Comparison of ENCODE assay signal across 10 cellular contexts in the genomic region with DNA sequence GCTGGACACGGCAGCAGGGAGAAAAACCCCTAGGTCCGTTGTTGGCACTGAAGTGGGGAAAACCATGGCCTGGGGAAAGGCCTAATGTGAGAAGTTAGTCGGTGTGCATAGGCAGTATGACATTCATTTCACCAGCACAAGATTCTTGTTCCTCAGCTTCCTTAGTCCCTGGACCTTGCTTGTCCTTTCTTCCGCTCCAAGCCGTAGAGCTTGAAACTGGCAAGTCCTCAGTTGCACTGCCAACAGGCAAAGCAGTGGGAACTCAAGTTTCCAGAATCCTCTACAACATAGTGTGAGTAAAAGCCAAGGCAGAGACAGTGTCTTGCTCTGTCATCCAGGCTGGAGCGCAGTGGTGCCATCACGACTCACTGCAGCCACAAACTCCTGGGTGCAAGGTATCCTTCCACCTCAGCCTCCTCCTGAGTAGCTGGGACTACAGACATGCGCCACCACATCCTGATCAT.
DNase-seq lines count a peak whose midpoint lies in the region; ATAC-seq and TF ChIP-seq lines count a peak whose summit lies in the region.
"Had no signal": no experiment of that assay in that cellular context is flagged by ENCODE, and none has a peak within 500 bp of the region (broad histone marks: within the 10 kb centered on the region; RNA-seq: fewer than 3 reads in every experiment).

No MANE protein-coding gene starts in this region.

- ATAC-seq in central memory CD8-positive, alpha-beta T cell (replicated peaks; ENCODE audit: extremely low read depth, poor library complexity, severe bottlenecking) = peak; percentile 12
- no peak for ATAC-seq in GM21390 (IDR thresholded peaks at IDR 0.05; ENCODE audit: unreplicated experiment)

- H2AFZ ChIP-seq in OCI-LY7 (ENCODE audit: low read length) = peak overlapping the region; percentile 68; the same call in 1 of the 2 replicates

- POLR2A ChIA-PET in OCI-LY7 (lab: Charles Lee) = interaction anchor here (0.5 to 6.9 kb wide), 9 partner anchors 8 to 1226 kb away, joined by 3 to 108 read pairs (median 4); no protein-coding TSS in a partner anchor

- H3K9me3 ChIP-seq in OCI-LY7 (ENCODE audit: low read length) = no peaks in the 10 kb centered on the region

- no peaks in the 10 kb centered on the region; the same call in 1 of the 2 replicates for H3K36me3 ChIP-seq in OCI-LY7 (ENCODE audit: insufficient read depth, low read length)

- H3K27ac ChIP-seq in OCI-LY7 (ENCODE audit: low read depth, low read length, poor library complexity, severe bottlenecking) = peak overlapping the region; percentile 92

- H3K9me2 ChIP-seq in OCI-LY7 (ENCODE audit: insufficient read depth, low read length) = no peaks in the 10 kb centered on the region

- CTCF ChIA-PET in OCI-LY7 (lab: Charles Lee; ENCODE audit: unreplicated experiment) = interaction anchor here (0.6 to 1.2 kb wide), 3 partner anchors 8 to 26 kb away, joined by 3 to 8 read pairs (median 3); no protein-coding TSS in a partner anchor

- H3K36me3 Mint-ChIP-seq in central memory CD8-positive, alpha-beta T cell (ENCODE audit: insufficient read depth) = peaks cover 59% of the 10 kb centered on the region

- no TSS peak for BruUV-seq in OCI-LY7 (replicated peaks; lab: Mats Ljungman, UMichigan)

- no peaks in the 10 kb centered on the region for H3K27me3 Mint-ChIP-seq in central memory CD8-positive, alpha-beta T cell

- H3K4me1 Mint-ChIP-seq in central memory CD8-positive, alpha-beta T cell = peaks cover 70% of the 10 kb centered on the region

- H3K4me2 ChIP-seq in OCI-LY7 (ENCODE audit: low read length) = peak overlapping the region; percentile 100

- peak overlapping the region; percentile 74 for H3K4me3 ChIP-seq in OCI-LY7 (ENCODE audit: low read depth, low read length, poor library complexity, severe bottlenecking)

- peak overlapping the region; percentile 100 for H3K27ac Mint-ChIP-seq in central memory CD8-positive, alpha-beta T cell (ENCODE audit: low read depth)

- peak overlapping the region; percentile 94 for H3K4me3 Mint-ChIP-seq in central memory CD8-positive, alpha-beta T cell

- no peak for TF ChIP-seq CTCF in OCI-LY7 (conservative IDR thresholded peaks at IDR 0.05; ENCODE audit: low read length)

- DNase-seq in stimulated activated CD4-positive, alpha-beta T cell treated with anti-CD3 and anti-CD28 coated beads, Interleukin-2, amount 100 ng/mL, for 24 hours = peak; percentile 47 to 51
- no peak for DNase-seq in stimulated activated CD4-positive, alpha-beta T cell treated with anti-CD3 and anti-CD28 coated beads, Interleukin-2, amount 100 ng/mL, for 48 hours
- DNase-seq in OCI-LY7 (ENCODE audit: low spot score) = peak; percentile 34
- no peak for DNase-seq in central memory CD8-positive, alpha-beta T cell (ENCODE audit: low spot score in 2 of 2)
- no peak for DNase-seq in islet precursor cell
- DNase-seq in GM19240 (ENCODE audit: insufficient read length, low spot score) = no peak
- no peak for DNase-seq in T-helper 9 cell
- DNase-seq: AML-193, NCI-H345 had no signal

- H3K79me2 ChIP-seq in OCI-LY7 (ENCODE audit: insufficient read depth, low read depth, low read length) = peaks cover 73% of the 10 kb centered on the region

- peaks cover 56% of the 10 kb centered on the region for H3K4me1 ChIP-seq in OCI-LY7 (ENCODE audit: insufficient read depth, low read length, poor library complexity, severe bottlenecking)

- no peaks in the 10 kb centered on the region for H3K9me3 Mint-ChIP-seq in central memory CD8-positive, alpha-beta T cell

- H4K20me1 ChIP-seq in OCI-LY7 (ENCODE audit: insufficient read depth, low read length) = no peaks in the 10 kb centered on the region

- intact Hi-C loops in OCI-LY7 (cut with micrococcal nuclease; ENCODE audit: unreplicated experiment) = loop anchor here (5.0 to 10.0 kb wide), 5 partner anchors 594 to 1491 kb away; a partner anchor contains a TSS

Comparison
In these comparisons a context has a peak if more than half of its experiments do, and no peak if none do; other contexts are left out.
1. DNase-seq: peak in stimulated activated CD4-positive, alpha-beta T cell treated with anti-CD3 and anti-CD28 coated beads, Interleukin-2, amount 100 ng/mL, for 24 hours (2 of 2) and OCI-LY7 (single experiment); none in stimulated activated CD4-positive, alpha-beta T cell treated with anti-CD3 and anti-CD28 coated beads, Interleukin-2, amount 100 ng/mL, for 48 hours (0 of 2), central memory CD8-positive, alpha-beta T cell (0 of 2), islet precursor cell (single experiment), GM19240 (single experiment) and T-helper 9 cell (single experiment).